ENCODE assay signal across 20 cellular contexts in genomic region chr19:27392027-27392632, GRCh38.
DNase-seq lines count a peak whose midpoint lies in the region; ATAC-seq and TF ChIP-seq lines count a peak whose summit lies in the region.
"Had no signal": no experiment of that assay in that cellular context is flagged by ENCODE, and none has a peak within 500 bp of the region (broad histone marks: within the 10 kb centered on the region; RNA-seq: fewer than 3 reads in every experiment).

No MANE protein-coding gene starts in this region.

- DNase-seq in right atrium auricular region (ENCODE audit: low spot score) (peak; percentile 54), right cardiac atrium (no peak), omental fat pad (ENCODE audit: low spot score) (no peak), vagina (ENCODE audit: extremely low spot score in 2 of 2) (peak; percentile 86 to 96), cerebellar cortex (ENCODE audit: low spot score) (no peak), hypothalamus (lab: John Stamatoyannopoulos, UW) (no peak), activated gamma-delta T cell (lab: John Stamatoyannopoulos, UW) (no peak)
- DNase-seq in effector CD4-positive, alpha-beta T cell: peak; percentile 1
- DNase-seq: ACHN; CD4-positive, alpha-beta memory T cell; DMS79 treated with DMSO at 0.1 percent for 48 hours; GDM1; Karpas-422; MM.1S; NCI-H187 treated with DMSO at 0.1 percent for 48 hours; NCI-H2171; NCI-H446 treated with DMSO at 0.1 percent for 48 hours; NCI-H774; SIG-M5 had no signal

- H3K4me1 ChIP-seq in right atrium auricular region (no peaks in the 10 kb centered on the region), right cardiac atrium (ENCODE audit: control insufficient read depth, insufficient read depth, low read length) (no peaks in the 10 kb centered on the region), vagina (no peaks in the 10 kb centered on the region)
- H3K4me1 ChIP-seq: Peyer's patch had no signal

- no peak for TF ChIP-seq POLR2A in vagina (IDR thresholded peaks at IDR 0.05)

- no peaks in the 10 kb centered on the region for H3K36me3 ChIP-seq in right atrium auricular region
- no peaks in the 10 kb centered on the region for H3K36me3 ChIP-seq in vagina
- H3K36me3 ChIP-seq: Peyer's patch had no signal

- WGBS in right cardiac atrium: 71% methylated on average over 5 of the region's 5 CpGs

- intact Hi-C loops in right cardiac atrium (cut with DNase I) (no loop called here), vagina (cut with DNase I) (no loop called here)

- TF ChIP-seq CTCF in right atrium auricular region (IDR thresholded peaks at IDR 0.05) (no peak), omental fat pad (IDR thresholded peaks at IDR 0.05) (no peak), vagina (IDR thresholded peaks at IDR 0.05) (no peak)

- H3K27ac ChIP-seq in right atrium auricular region (no peak overlapping the region), right cardiac atrium (ENCODE audit: low read length) (no peak overlapping the region), vagina (no peak overlapping the region)
- H3K27ac ChIP-seq: Peyer's patch had no signal

- peaks cover 0 to 39% of the 10 kb centered on the region in 2 donors for H3K9me3 ChIP-seq in right atrium auricular region
- peaks cover 2% of the 10 kb centered on the region for H3K9me3 ChIP-seq in right cardiac atrium (ENCODE audit: control insufficient read depth, low read length)
- no peaks in the 10 kb centered on the region for H3K9me3 ChIP-seq in vagina
- H3K9me3 ChIP-seq: Peyer's patch had no signal

- H3K27me3 ChIP-seq in right atrium auricular region: no peaks in the 10 kb centered on the region
- H3K27me3 ChIP-seq in right cardiac atrium (ENCODE audit: control insufficient read depth, insufficient read depth): no peaks in the 10 kb centered on the region
- no peaks in the 10 kb centered on the region for H3K27me3 ChIP-seq in vagina
- H3K27me3 ChIP-seq: Peyer's patch had no signal

- ATAC-seq in right cardiac atrium (no peak), omental fat pad (ENCODE audit: low FRiP score) (peak; percentile 25)

- H3K4me3 ChIP-seq in right atrium auricular region (no peak overlapping the region), right cardiac atrium (ENCODE audit: low read length) (no peak overlapping the region), vagina (no peak overlapping the region)
- H3K4me3 ChIP-seq: Peyer's patch had no signal

Comparison
In these comparisons a context has a peak if more than half of its experiments do, and no peak if none do; other contexts are left out.
1. DNase-seq: peak in right atrium auricular region (single experiment), effector CD4-positive, alpha-beta T cell (single experiment) and vagina (2 of 2); none in right cardiac atrium (0 of 3), omental fat pad (single experiment), cerebellar cortex (single experiment), hypothalamus (0 of 51) and activated gamma-delta T cell (single experiment).